In the genomic region with DNA sequence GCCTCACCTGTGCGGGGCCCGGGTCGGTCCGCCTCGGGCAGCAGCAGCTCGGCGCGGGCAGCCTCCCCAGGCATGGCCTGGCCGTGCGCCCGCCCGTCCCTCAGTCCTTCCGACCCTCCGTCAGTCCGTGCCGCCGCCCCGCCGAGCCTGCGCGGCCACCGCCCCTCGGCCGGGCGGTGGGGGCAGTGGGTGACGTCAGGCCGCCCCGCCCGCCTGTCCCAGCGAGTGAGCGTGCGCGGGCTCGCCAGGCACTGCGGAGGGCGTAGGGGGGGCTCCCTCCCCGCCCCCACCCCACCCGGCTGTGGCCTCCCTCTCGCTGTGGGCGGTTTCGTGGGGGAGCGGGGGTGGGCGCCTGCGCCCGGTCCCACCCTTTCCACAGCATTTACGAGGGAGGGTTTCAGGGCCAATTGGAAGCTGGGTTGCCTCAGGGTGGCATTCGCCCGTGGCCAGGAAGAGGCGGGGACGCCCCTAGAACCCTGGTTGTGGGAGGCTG, we compare ENCODE assay signal across 8 cellular contexts. TPM values are rescaled to one million over a fixed set of nuclear protein-coding genes. Genes with fewer than 3 reads are reported as not detected.
DNase-seq lines count a peak whose midpoint lies in the region; ATAC-seq and TF ChIP-seq lines count a peak whose summit lies in the region.

A gene with protein sequence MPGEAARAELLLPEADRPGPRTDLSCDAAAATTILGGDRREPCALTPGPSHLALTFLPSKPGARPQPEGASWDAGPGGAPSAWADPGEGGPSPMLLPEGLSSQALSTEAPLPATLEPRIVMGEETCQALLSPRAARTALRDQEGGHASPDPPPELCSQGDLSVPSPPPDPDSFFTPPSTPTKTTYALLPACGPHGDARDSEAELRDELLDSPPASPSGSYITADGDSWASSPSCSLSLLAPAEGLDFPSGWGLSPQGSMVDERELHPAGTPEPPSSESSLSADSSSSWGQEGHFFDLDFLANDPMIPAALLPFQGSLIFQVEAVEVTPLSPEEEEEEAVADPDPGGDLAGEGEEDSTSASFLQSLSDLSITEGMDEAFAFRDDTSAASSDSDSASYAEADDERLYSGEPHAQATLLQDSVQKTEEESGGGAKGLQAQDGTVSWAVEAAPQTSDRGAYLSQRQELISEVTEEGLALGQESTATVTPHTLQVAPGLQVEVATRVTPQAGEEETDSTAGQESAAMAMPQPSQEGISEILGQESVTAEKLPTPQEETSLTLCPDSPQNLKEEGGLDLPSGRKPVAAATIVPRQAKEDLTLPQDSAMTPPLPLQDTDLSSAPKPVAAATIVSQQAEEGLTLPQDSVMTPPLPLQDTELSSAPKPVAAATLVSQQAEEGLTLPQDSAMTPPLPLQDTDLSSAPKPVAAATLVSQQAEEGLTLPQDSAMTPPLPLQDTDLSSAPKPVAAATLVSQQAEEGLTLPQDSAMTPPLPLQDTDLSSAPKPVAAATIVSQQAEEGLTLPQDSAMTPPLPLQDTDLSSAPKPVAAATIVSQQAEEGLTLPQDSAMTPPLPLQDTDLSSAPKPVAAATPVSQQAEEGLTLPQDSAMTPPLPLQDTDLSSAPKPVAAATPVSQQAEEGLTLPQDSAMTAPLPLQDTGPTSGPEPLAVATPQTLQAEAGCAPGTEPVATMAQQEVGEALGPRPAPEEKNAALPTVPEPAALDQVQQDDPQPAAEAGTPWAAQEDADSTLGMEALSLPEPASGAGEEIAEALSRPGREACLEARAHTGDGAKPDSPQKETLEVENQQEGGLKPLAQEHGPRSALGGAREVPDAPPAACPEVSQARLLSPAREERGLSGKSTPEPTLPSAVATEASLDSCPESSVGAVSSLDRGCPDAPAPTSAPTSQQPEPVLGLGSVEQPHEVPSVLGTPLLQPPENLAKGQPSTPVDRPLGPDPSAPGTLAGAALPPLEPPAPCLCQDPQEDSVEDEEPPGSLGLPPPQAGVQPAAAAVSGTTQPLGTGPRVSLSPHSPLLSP (N-terminal part only) (minus strand): TSS at position 149 of the 493 bp plus-strand sequence. CDS start 75 bp downstream, at position 74.

- no peaks in the 10 kb centered on the region for H3K9me3 ChIP-seq in T-helper 17 cell (ENCODE audit: control insufficient read depth, low read length, poor library complexity, severe bottlenecking)
- H3K9me3 ChIP-seq in tibial artery = peaks cover 0 to 5% (median 0%) of the 10 kb centered on the region in 3 donors

- H3K4me3 Mint-ChIP-seq in T-helper 17 cell = peak within 1 kb of the TSS; percentile 80
- peak within 1 kb of the TSS; percentile 71 for H3K4me3 Mint-ChIP-seq in mesothelial cell of epicardium

- peak within 1 kb of the TSS; percentile 47 for H3K27ac Mint-ChIP-seq in T-helper 17 cell
- H3K27ac Mint-ChIP-seq in mesothelial cell of epicardium = no peak within 1 kb of the TSS

- H3K27me3 Mint-ChIP-seq in T-helper 17 cell (peaks cover 9% of the 10 kb centered on the region), mesothelial cell of epicardium (ENCODE audit: low read depth) (peaks cover 31% of the 10 kb centered on the region)

- H3K9me3 Mint-ChIP-seq in mesothelial cell of epicardium = peaks cover 4% of the 10 kb centered on the region

- peaks cover 5% of the 10 kb centered on the region for H3K4me1 Mint-ChIP-seq in T-helper 17 cell
- peaks cover 2% of the 10 kb centered on the region for H3K4me1 Mint-ChIP-seq in mesothelial cell of epicardium

- H3K27ac ChIP-seq in tibial artery = peak within 1 kb of the TSS; percentile 84 to 88

- intact Hi-C loops in tibial artery (cut with DNase I; ENCODE audit: low total_unique reads) = loop anchor here (5.0 kb wide), 1 partner anchor 92 kb away; no protein-coding TSS in a partner anchor

- ATAC-seq in activated CD4-positive, CD25-positive, alpha-beta regulatory T cell treated with anti-CD3 and anti-CD28 coated beads, Interleukin-2, amount 50 U/mL, for 24 hours = peak; percentile 42 to 48
- ATAC-seq in T-helper 17 cell (peak; percentile 47), HG03196 (IDR thresholded peaks at IDR 0.05; ENCODE audit: unreplicated experiment) (no peak), HG03135 (IDR thresholded peaks at IDR 0.05; ENCODE audit: unreplicated experiment) (no peak)

- no peak for DNase-seq in activated CD4-positive, CD25-positive, alpha-beta regulatory T cell treated with anti-CD3 and anti-CD28 coated beads, Interleukin-2, amount 50 U/mL, for 72 hours
- no peak for DNase-seq in T-helper 17 cell
- peak; percentile 44 for DNase-seq in epidermal melanocyte (ENCODE audit: insufficient read length, low spot score)
- peak in 1 of 2 experiments; percentile 52 for DNase-seq in mesothelial cell of epicardium (ENCODE audit: low spot score in 2 of 2, unreplicated experiment in 2 of 2)
- DNase-seq in tibial artery = peak; percentile 41 to 83

- peak within 1 kb of the TSS; percentile 64 to 74 for H3K4me3 ChIP-seq in tibial artery

- no peak for TF ChIP-seq CTCF in mesothelial cell of epicardium (IDR thresholded peaks at IDR 0.05; ENCODE audit: unreplicated experiment)
- TF ChIP-seq CTCF in tibial artery (IDR thresholded peaks at IDR 0.05) = no peak

- H3K4me1 ChIP-seq in tibial artery = peaks cover 0 to 18% (median 9%) of the 10 kb centered on the region in 4 donors

- H3K36me3 Mint-ChIP-seq in T-helper 17 cell (ENCODE audit: low read depth) (no peaks in the 10 kb centered on the region), mesothelial cell of epicardium (no peaks in the 10 kb centered on the region)

- H3K36me3 ChIP-seq in tibial artery = peaks cover 0 to 22% (median 0%) of the 10 kb centered on the region in 3 donors

- H3K27me3 ChIP-seq in tibial artery = no peaks in the 10 kb centered on the region

RNA-seq across cellular contexts. Expression of the gene that starts here (rescaled TPM):
- total RNA-seq in T-helper 17 cell (under 1 TPM; 0.15 to 0.47 TPM), mesothelial cell of epicardium (9.2 to 11.4 TPM (median 10.3 TPM) in 3 replicates)

Comparison
In these comparisons a context has a peak if more than half of its experiments do, and no peak if none do; other contexts are left out.
1. Peak in ATAC-seq in T-helper 17 cell; RNA of the gene not detected or under 1 TPM.
2. ATAC-seq: peak in activated CD4-positive, CD25-positive, alpha-beta regulatory T cell treated with anti-CD3 and anti-CD28 coated beads, Interleukin-2, amount 50 U/mL, for 24 hours (2 of 2); none in HG03196 (single experiment) and HG03135 (single experiment).
3. DNase-seq: peak in epidermal melanocyte (single experiment) and tibial artery (2 of 2); none in activated CD4-positive, CD25-positive, alpha-beta regulatory T cell treated with anti-CD3 and anti-CD28 coated beads, Interleukin-2, amount 50 U/mL, for 72 hours (single experiment) and T-helper 17 cell (0 of 3).